1 cellular context compared by ENCODE assay signal in genomic region chr14:102878174-102878969, GRCh38.
A peak's percentile ranks its signal among the peaks of the same experiment; 100 is the strongest.
TF ChIP-seq lines count a peak whose summit lies in the region.

No MANE protein-coding gene starts in this region.

TF ChIP-seq in K562, 482 proteins besides CTCF, POLR2A, EP300 and RAD21:
- TF ChIP-seq EGR1 (conservative IDR thresholded peaks at IDR 0.05) (peak; percentile 72), FOS (IDR thresholded peaks at IDR 0.05; ENCODE audit: extremely low read depth, insufficient read length) (no peak), ZNF398 (CRISPR knock-in tag; IDR thresholded peaks at IDR 0.05) (no peak), CEBPG (CRISPR knock-in tag; IDR thresholded peaks at IDR 0.05) (no peak), CEBPG (tag; conservative IDR thresholded peaks at IDR 0.05 in 1 of 2, IDR thresholded peaks at IDR 0.05 in 1 of 2) (no peak), ZKSCAN1 (IDR thresholded peaks at IDR 0.05; ENCODE audit: low read depth, low read length) (peak; percentile 58; the same call in 1 of the 2 replicates)
